ENCODE assay signal across 16 cellular contexts in genomic region chr1:87812881-87813577, GRCh38.
A peak's percentile ranks its signal among the peaks of the same experiment; 100 is the strongest.
DNase-seq lines count a peak whose midpoint lies in the region; ATAC-seq and TF ChIP-seq lines count a peak whose summit lies in the region.
"Had no signal": no experiment of that assay in that cellular context is flagged by ENCODE, and none has a peak within 500 bp of the region (broad histone marks: within the 10 kb centered on the region; RNA-seq: fewer than 3 reads in every experiment).

No MANE protein-coding gene starts in this region.

- DNase-seq in foreskin keratinocyte (peak in 1 of 2 donors; percentile 64), DMS79 (lab: John Stamatoyannopoulos, UW) (no peak), type B pancreatic cell (ENCODE audit: extremely low spot score, unreplicated experiment) (no peak), GM03348 (ENCODE audit: low spot score) (no peak), mesenteric fat pad (ENCODE audit: low spot score) (no peak)
- DNase-seq: activated CD8-positive, alpha-beta memory T cell treated with anti-CD3 and anti-CD28 coated beads, Interleukin-2, amount 50 U/mL, for 4 hours; erythroblast; naive thymus-derived CD8-positive, alpha-beta T cell; NCI-H446; stimulated activated naive CD8-positive, alpha-beta T cell treated with anti-CD3 and anti-CD28 coated beads, Interleukin-15, Interleukin-2, amounts not matched to agents 100 U/mL and 50 U/mL, for 24 hours; T-helper 1 cell had no signal

- no peak overlapping the region for H3K27ac ChIP-seq in foreskin keratinocyte
- H3K27ac ChIP-seq: KMS-11 had no signal

- H3K4me3 Mint-ChIP-seq in type B pancreatic cell: no peak overlapping the region
- H3K4me3 Mint-ChIP-seq: brain; naive thymus-derived CD8-positive, alpha-beta T cell had no signal

- H3K27ac Mint-ChIP-seq in type B pancreatic cell: no peak overlapping the region
- H3K27ac Mint-ChIP-seq: brain; naive thymus-derived CD8-positive, alpha-beta T cell had no signal

- H3K4me1 ChIP-seq in foreskin keratinocyte: no peaks in the 10 kb centered on the region

- TF ChIP-seq CTCF in foreskin keratinocyte (conservative IDR thresholded peaks at IDR 0.05) (no peak), type B pancreatic cell (conservative IDR thresholded peaks at IDR 0.05) (no peak)

- H3K9me3 Mint-ChIP-seq in type B pancreatic cell: no peaks in the 10 kb centered on the region
- H3K9me3 Mint-ChIP-seq: naive thymus-derived CD8-positive, alpha-beta T cell had no signal

- no peaks in the 10 kb centered on the region for H3K27me3 Mint-ChIP-seq in type B pancreatic cell
- H3K27me3 Mint-ChIP-seq: naive thymus-derived CD8-positive, alpha-beta T cell had no signal

- peak; percentile 91 for ATAC-seq in GM18868 (IDR thresholded peaks at IDR 0.05; ENCODE audit: unreplicated experiment)
- ATAC-seq in GM21619 (IDR thresholded peaks at IDR 0.05; ENCODE audit: unreplicated experiment): peak; percentile 77
- peak; percentile 75 for ATAC-seq in HG03175 (IDR thresholded peaks at IDR 0.05; ENCODE audit: unreplicated experiment)
- peak; percentile 49 for ATAC-seq in foreskin keratinocyte
- ATAC-seq: naive thymus-derived CD8-positive, alpha-beta T cell; stimulated activated naive CD8-positive, alpha-beta T cell treated with anti-CD3 and anti-CD28 coated beads, Interleukin-15, Interleukin-2, amounts not matched to agents 100 U/mL and 50 U/mL, for 24 hours had no signal

- no peaks in the 10 kb centered on the region for H3K4me1 Mint-ChIP-seq in type B pancreatic cell (ENCODE audit: unreplicated experiment)
- H3K4me1 Mint-ChIP-seq: naive thymus-derived CD8-positive, alpha-beta T cell had no signal

- H3K27me3 ChIP-seq in foreskin keratinocyte: no peaks in the 10 kb centered on the region

- H3K36me3 Mint-ChIP-seq in type B pancreatic cell: no peaks in the 10 kb centered on the region
- H3K36me3 Mint-ChIP-seq: brain; naive thymus-derived CD8-positive, alpha-beta T cell had no signal
